14 cellular contexts compared by ENCODE assay signal in genomic region chr1:197441990-197442389, GRCh38.
A peak's percentile ranks its signal among the peaks of the same experiment; 100 is the strongest.
DNase-seq lines count a peak whose midpoint lies in the region; ATAC-seq, FAIRE-seq and TF ChIP-seq lines count a peak whose summit lies in the region.
"Had no signal": no experiment of that assay in that cellular context is flagged by ENCODE, and none has a peak within 500 bp of the region (broad histone marks: within the 10 kb centered on the region; RNA-seq: fewer than 3 reads in every experiment).

No MANE protein-coding gene starts in this region.

- H3K4me3 Mint-ChIP-seq in WTC11, result peak overlapping the region; percentile 40
- H3K4me3 Mint-ChIP-seq in progenitor cell of endocrine pancreas (ENCODE audit: low read depth), result no peak overlapping the region
- H3K4me3 Mint-ChIP-seq in stimulated activated naive B cell treated with anti-CD40 and anti-IgM and Interleukin-4, amounts not matched to agents 10 μg/mL and 1 μg/mL and 100 μg/mL, for 72 hours, result no peak overlapping the region

- H3K4me1 Mint-ChIP-seq in WTC11, result peaks cover 57% of the 10 kb centered on the region
- peaks cover 2% of the 10 kb centered on the region for H3K4me1 Mint-ChIP-seq in progenitor cell of endocrine pancreas (ENCODE audit: low read depth)
- no peaks in the 10 kb centered on the region for H3K4me1 Mint-ChIP-seq in stimulated activated naive B cell treated with anti-CD40 and anti-IgM and Interleukin-4, amounts not matched to agents 10 μg/mL and 1 μg/mL and 100 μg/mL, for 72 hours

- CTCF ChIA-PET in WTC11 (lab: Charles Lee), result no interaction called here

- H3K36me3 Mint-ChIP-seq in WTC11 (no peaks in the 10 kb centered on the region), progenitor cell of endocrine pancreas (ENCODE audit: insufficient read depth) (no peaks in the 10 kb centered on the region)
- no peaks in the 10 kb centered on the region for H3K36me3 Mint-ChIP-seq in stimulated activated naive B cell treated with anti-CD40 and anti-IgM and Interleukin-4, amounts not matched to agents 10 μg/mL and 1 μg/mL and 100 μg/mL, for 72 hours

- H3K4me1 ChIP-seq in esophagus squamous epithelium, result no peaks in the 10 kb centered on the region
- H3K4me1 ChIP-seq: spleen had no signal

- H3K27ac ChIP-seq in esophagus squamous epithelium, result no peak overlapping the region
- H3K27ac ChIP-seq: dorsolateral prefrontal cortex, spleen had no signal

- H3K27me3 Mint-ChIP-seq in WTC11 (ENCODE audit: low read depth) (no peaks in the 10 kb centered on the region), progenitor cell of endocrine pancreas (peaks cover 10% of the 10 kb centered on the region)
- no peaks in the 10 kb centered on the region for H3K27me3 Mint-ChIP-seq in stimulated activated naive B cell treated with anti-CD40 and anti-IgM and Interleukin-4, amounts not matched to agents 10 μg/mL and 1 μg/mL and 100 μg/mL, for 72 hours

- intact Hi-C loops in esophagus squamous epithelium (cut with DNase I), result no loop called here

- H3K27me3 ChIP-seq in esophagus squamous epithelium, result no peaks in the 10 kb centered on the region
- H3K27me3 ChIP-seq: dorsolateral prefrontal cortex, spleen had no signal

- peak; percentile 62 for ATAC-seq in WTC11
- ATAC-seq in stimulated activated naive B cell treated with anti-CD40 and anti-IgM and Interleukin-4, amounts not matched to agents 10 μg/mL and 1 μg/mL and 100 μg/mL, for 72 hours (replicated peaks), result no peak

- H3K27ac Mint-ChIP-seq in WTC11, result peak overlapping the region; percentile 88
- no peak overlapping the region for H3K27ac Mint-ChIP-seq in progenitor cell of endocrine pancreas
- no peak overlapping the region for H3K27ac Mint-ChIP-seq in stimulated activated naive B cell treated with anti-CD40 and anti-IgM and Interleukin-4, amounts not matched to agents 10 μg/mL and 1 μg/mL and 100 μg/mL, for 72 hours

- no peak for TF ChIP-seq POLR2A in esophagus squamous epithelium (IDR thresholded peaks at IDR 0.05)
- no peak for TF ChIP-seq POLR2A in GM12892 (IDR thresholded peaks at IDR 0.05; ENCODE audit: low read depth, low read length)

- H3K36me3 ChIP-seq in esophagus squamous epithelium, result no peaks in the 10 kb centered on the region
- H3K36me3 ChIP-seq: spleen had no signal

- no peak overlapping the region for H3K4me3 ChIP-seq in foreskin fibroblast (ENCODE audit: low read depth in 1 of 2, low read length in 2 of 2)
- no peak overlapping the region for H3K4me3 ChIP-seq in esophagus squamous epithelium
- H3K4me3 ChIP-seq: dorsolateral prefrontal cortex, spleen had no signal

- no peak for TF ChIP-seq CTCF in WTC11 (IDR thresholded peaks at IDR 0.05)
- TF ChIP-seq CTCF in foreskin fibroblast (IDR thresholded peaks at IDR 0.05; ENCODE audit: low read depth, low read length), result no peak
- no peak for TF ChIP-seq CTCF in progenitor cell of endocrine pancreas (IDR thresholded peaks at IDR 0.05; ENCODE audit: unreplicated experiment)
- TF ChIP-seq CTCF in esophagus squamous epithelium (IDR thresholded peaks at IDR 0.05), result no peak

- DNase-seq in Ammon's horn (ENCODE audit: low spot score), result peak; percentile 22
- DNase-seq in WTC11 (ENCODE audit: low spot score), result no peak
- peak; percentile 32 to 69 for DNase-seq in foreskin fibroblast
- peak; percentile 56 for DNase-seq in mucosa of gallbladder (ENCODE audit: low spot score)
- no peak for DNase-seq in progenitor cell of endocrine pancreas (ENCODE audit: low spot score, unreplicated experiment)
- DNase-seq in esophagus squamous epithelium (lab: John Stamatoyannopoulos, UW), result no peak
- no peak for DNase-seq in stimulated activated naive B cell treated with anti-CD40 and anti-IgM and Interleukin-4, amounts not matched to agents 10 μg/mL and 1 μg/mL and 100 μg/mL, for 72 hours
- no peak for DNase-seq in GM12892 (ENCODE audit: insufficient read length)
- DNase-seq: activated naive CD4-positive, alpha-beta T cell treated with anti-CD3 and anti-CD28 coated beads, Interleukin-2, amount 50 U/mL, for 16 hours; dorsolateral prefrontal cortex; MM.1S; NCI-H345; spleen had no signal

- no peaks in the 10 kb centered on the region for H3K9me3 ChIP-seq in esophagus squamous epithelium
- H3K9me3 ChIP-seq: spleen had no signal

- POLR2A ChIA-PET in WTC11 (lab: Charles Lee), result no interaction called here

- 40% methylated on average over 8 of the region's 8 CpGs for WGBS in esophagus squamous epithelium, 2 donors

- no peaks in the 10 kb centered on the region for H3K9me3 Mint-ChIP-seq in WTC11
- no peaks in the 10 kb centered on the region for H3K9me3 Mint-ChIP-seq in progenitor cell of endocrine pancreas (ENCODE audit: low read depth)
- H3K9me3 Mint-ChIP-seq in stimulated activated naive B cell treated with anti-CD40 and anti-IgM and Interleukin-4, amounts not matched to agents 10 μg/mL and 1 μg/mL and 100 μg/mL, for 72 hours, result no peaks in the 10 kb centered on the region

- no peak for FAIRE-seq in GM12892 (lab: Jason Lieb, UNC)
- FAIRE-seq: RCC 7860 had no signal

TF ChIP-seq in WTC11, 78 proteins besides CTCF, POLR2A, EP300 and RAD21:
- no peak for TF ChIP-seq HMGXB4 (CRISPR knock-in tag; IDR thresholded peaks at IDR 0.05)
- TF ChIP-seq CDX4 (CRISPR knock-in tag; IDR thresholded peaks at IDR 0.05; ENCODE audit: borderline replicate concordance), result no peak
- no peak for TF ChIP-seq ERG (CRISPR knock-in tag; IDR thresholded peaks at IDR 0.05)
- TF ChIP-seq CBFB (CRISPR knock-in tag; IDR thresholded peaks at IDR 0.05; ENCODE audit: low read depth), result no peak
- TF ChIP-seq CREM (CRISPR knock-in tag; IDR thresholded peaks at IDR 0.05), result no peak
- no peak for TF ChIP-seq ZNF121 (CRISPR knock-in tag; IDR thresholded peaks at IDR 0.05)
- no peak for TF ChIP-seq AFF4 (CRISPR knock-in tag; IDR thresholded peaks at IDR 0.05; ENCODE audit: borderline replicate concordance)
- TF ChIP-seq USF1 (CRISPR knock-in tag; IDR thresholded peaks at IDR 0.05), result no peak
- no peak for TF ChIP-seq JAZF1 (CRISPR knock-in tag; IDR thresholded peaks at IDR 0.05)
- TF ChIP-seq SP1 (CRISPR knock-in tag; conservative IDR thresholded peaks at IDR 0.05), result no peak

Comparison
In these comparisons a context has a peak if more than half of its experiments do, and no peak if none do; other contexts are left out.
1. DNase-seq: peak in Ammon's horn (single experiment), foreskin fibroblast (2 of 2) and mucosa of gallbladder (single experiment); none in WTC11 (single experiment), progenitor cell of endocrine pancreas (single experiment), esophagus squamous epithelium (single experiment), stimulated activated naive B cell treated with anti-CD40 and anti-IgM and Interleukin-4, amounts not matched to agents 10 μg/mL and 1 μg/mL and 100 μg/mL, for 72 hours (single experiment) and GM12892 (single experiment).